ENCODE assay signal across 1 cellular context in genomic region chr1:53183277-53183990, GRCh38.
A peak's percentile ranks its signal among the peaks of the same experiment; 100 is the strongest.
TF ChIP-seq lines count a peak whose summit lies in the region.

No MANE protein-coding gene starts in this region.

TF ChIP-seq in HepG2, 621 proteins besides CTCF, POLR2A, EP300 and RAD21 (continued from another document and continues in another):
- TF ChIP-seq PRDM10 (CRISPR knock-in tag; IDR thresholded peaks at IDR 0.05; ENCODE audit: low read depth) (peak; percentile 68; the same call in 1 of the 2 replicates), PLRG1 (conservative IDR thresholded peaks at IDR 0.05) (no peak), ZFP36 (IDR thresholded peaks at IDR 0.05; ENCODE audit: borderline replicate concordance, low read depth, low read length, partially characterized antibody) (no peak), AKAP8 (CRISPR knock-in tag; IDR thresholded peaks at IDR 0.05) (0 out of 2 replicates have a peak, but pooled peaks have one; percentile 48), IRF9 (CRISPR knock-in tag; IDR thresholded peaks at IDR 0.05; ENCODE audit: borderline replicate concordance) (peak; percentile 47), MTA3 (CRISPR knock-in tag; IDR thresholded peaks at IDR 0.05) (no peak), ZNF12 (CRISPR knock-in tag; IDR thresholded peaks at IDR 0.05) (peak; percentile 56; the same call in 1 of the 2 replicates), NCOA1 (CRISPR knock-in tag; IDR thresholded peaks at IDR 0.05) (peak; percentile 96), ZBTB40 (IDR thresholded peaks at IDR 0.05) (peak; percentile 99), ZBTB40 (CRISPR knock-in tag; IDR thresholded peaks at IDR 0.05) (peak; percentile 100), DZIP1 (CRISPR knock-in tag; IDR thresholded peaks at IDR 0.05) (no peak), MTF1 (CRISPR knock-in tag; IDR thresholded peaks at IDR 0.05) (no peak), ZNF646 (CRISPR knock-in tag; IDR thresholded peaks at IDR 0.05) (no peak), ZNF264 (CRISPR knock-in tag; IDR thresholded peaks at IDR 0.05) (peak; percentile 91), ZNF18 (CRISPR knock-in tag; IDR thresholded peaks at IDR 0.05; ENCODE audit: insufficient replicate concordance) (peak; percentile 95), ZNF660 (CRISPR knock-in tag; IDR thresholded peaks at IDR 0.05; ENCODE audit: borderline replicate concordance, low read depth) (no peak), ISL2 (CRISPR knock-in tag; IDR thresholded peaks at IDR 0.05) (peak; percentile 89), ZNF687 (CRISPR knock-in tag; IDR thresholded peaks at IDR 0.05) (peak; percentile 57)
